8 cellular contexts compared by ENCODE assay signal in the genomic region with DNA sequence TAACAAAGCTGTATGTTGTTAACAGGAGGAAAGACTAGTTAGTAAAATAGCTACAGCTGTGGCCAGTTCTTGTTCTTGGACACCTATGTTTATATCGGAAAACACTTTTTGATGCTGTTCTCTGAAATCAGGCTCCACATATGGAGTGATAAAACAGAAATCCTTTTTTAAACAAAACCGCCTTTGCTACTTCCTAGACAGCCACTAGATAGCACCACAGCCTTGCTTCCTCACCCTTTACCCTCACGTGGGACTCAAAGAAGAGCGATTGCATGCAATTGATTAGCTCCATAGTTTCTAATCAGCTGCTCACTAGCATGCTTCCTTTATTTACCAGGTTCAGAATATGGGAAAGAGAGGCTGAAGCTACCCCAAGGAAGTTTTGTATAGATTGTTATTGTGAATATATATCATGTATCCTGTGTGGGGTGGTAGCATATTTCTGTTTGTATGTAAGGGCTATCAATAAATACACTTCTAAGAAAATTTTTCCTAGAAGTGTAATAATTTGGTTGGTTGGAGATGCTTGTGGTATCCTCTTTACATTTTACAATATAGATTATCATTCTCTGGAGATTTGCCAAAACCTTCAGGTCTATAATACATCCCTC. TPM values are rescaled to one million over a fixed set of nuclear protein-coding genes. Genes with fewer than 3 reads are reported as not detected.
A peak's percentile ranks its signal among the peaks of the same experiment; 100 is the strongest.
DNase-seq lines count a peak whose midpoint lies in the region; ATAC-seq, FAIRE-seq and TF ChIP-seq lines count a peak whose summit lies in the region.

No MANE protein-coding gene starts in this region.

- FAIRE-seq in endothelial cell of umbilical vein (lab: Jason Lieb, UNC): no peak

- H4K20me1 ChIP-seq in endothelial cell of umbilical vein (replicated peaks; ENCODE audit: control insufficient read depth, extremely low read depth, insufficient read depth, low read length): no peaks in the 10 kb centered on the region
- H4K20me1 ChIP-seq in osteoblast (ENCODE audit: insufficient read depth, low read length): no peaks in the 10 kb centered on the region

- dilution Hi-C loops in endothelial cell of umbilical vein (cut with MboI; ENCODE audit: extremely low pct_ligation_motif_present, low sequenced_read_pairs): no loop called here

- H2AFZ ChIP-seq in endothelial cell of umbilical vein (ENCODE audit: low read depth, low read length) (peak overlapping the region; percentile 68), osteoblast (ENCODE audit: low read length) (peak overlapping the region; percentile 14)

- peaks cover 1% of the 10 kb centered on the region for H3K4me1 ChIP-seq in endothelial cell of umbilical vein (ENCODE audit: control insufficient read depth, extremely low read depth, insufficient read depth, low read length)
- H3K4me1 ChIP-seq in osteoblast (ENCODE audit: insufficient read depth, low read length): peaks cover 3% of the 10 kb centered on the region

- TF ChIP-seq RAD21 in Ishikawa (IDR thresholded peaks at IDR 0.05; ENCODE audit: low read depth): peak; percentile 68

- no peak overlapping the region for H3K4me2 ChIP-seq in endothelial cell of umbilical vein (ENCODE audit: insufficient read depth, low read length)
- peak overlapping the region; percentile 34 for H3K4me2 ChIP-seq in osteoblast (ENCODE audit: insufficient read depth, low read length)

- no peak overlapping the region for H3K27ac ChIP-seq in RWPE1
- H3K27ac ChIP-seq in endothelial cell of umbilical vein (ENCODE audit: insufficient read depth, low read depth, low read length): no peak overlapping the region
- H3K27ac ChIP-seq in osteoblast (ENCODE audit: low read depth, low read length): no peak overlapping the region

- TF ChIP-seq EP300 in Ishikawa (IDR thresholded peaks at IDR 0.05; ENCODE audit: borderline replicate concordance): no peak

- TF ChIP-seq CTCF in RWPE1 (conservative IDR thresholded peaks at IDR 0.05; ENCODE audit: low read depth) (peak; percentile 79), endothelial cell of umbilical vein (IDR thresholded peaks at IDR 0.05; ENCODE audit: extremely low read depth in 1 of 2, insufficient read depth in 1 of 2, low read depth in 1 of 2, low read length in 2 of 2) (peak; percentile 19 to 33), osteoblast (IDR thresholded peaks at IDR 0.05; ENCODE audit: extremely low read depth, low read depth, low read length) (peak; percentile 71)

- H3K36me3 ChIP-seq in endothelial cell of umbilical vein (ENCODE audit: control insufficient read depth in 2 of 2, extremely low read depth in 1 of 2, insufficient read depth in 2 of 2, low read length in 2 of 2): no peaks in the 10 kb centered on the region
- no peaks in the 10 kb centered on the region for H3K36me3 ChIP-seq in osteoblast (ENCODE audit: insufficient read depth, low read length)

- H3K4me3 ChIP-seq in endothelial cell of umbilical vein (replicated peaks in 1 of 3; ENCODE audit: insufficient read depth in 1 of 3, low read depth in 1 of 3, low read length in 3 of 3) (no peak overlapping the region), osteoblast (ENCODE audit: insufficient read depth, low read length) (no peak overlapping the region)

- no peak for TF ChIP-seq POLR2A in endothelial cell of umbilical vein (IDR thresholded peaks at IDR 0.05; ENCODE audit: low read depth, low read length)

- H3K9me3 ChIP-seq in endothelial cell of umbilical vein (replicated peaks; ENCODE audit: control insufficient read depth, insufficient read depth, low read length) (no peaks in the 10 kb centered on the region), osteoblast (ENCODE audit: low read depth, low read length) (no peaks in the 10 kb centered on the region)

- no peak overlapping the region for H3K9ac ChIP-seq in endothelial cell of umbilical vein (replicated peaks; ENCODE audit: extremely low read depth, insufficient read depth, low read length)

- CTCF ChIA-PET in RWPE1 (lab: Yijun Ruan, JAX) (interaction anchor here (0.6 to 1.3 kb wide), 12 partner anchors 20 to 340 kb away, joined by 3 to 5 read pairs (median 3); a partner anchor contains a TSS), endothelial cell of umbilical vein (lab: Charles Lee) (interaction anchor here (0.6 to 3.2 kb wide), 23 partner anchors 9 to 351 kb away, joined by 3 to 65 read pairs (median 4); a partner anchor contains a TSS)

- no peaks in the 10 kb centered on the region for H3K9me1 ChIP-seq in endothelial cell of umbilical vein (replicated peaks; ENCODE audit: control insufficient read depth, extremely low read depth, insufficient read depth, low read length)

- no TSS peak for BruUV-seq in endothelial cell of umbilical vein (replicated peaks; lab: Mats Ljungman, UMichigan)

- intact Hi-C loops in endothelial cell of umbilical vein (cut with micrococcal nuclease): loop anchor here (1.0 to 2.0 kb wide), 5 partner anchors 15 to 303 kb away; no protein-coding TSS in a partner anchor

- H3K79me2 ChIP-seq in endothelial cell of umbilical vein (ENCODE audit: control insufficient read depth, insufficient read depth, low read length) (peaks cover 4% of the 10 kb centered on the region), osteoblast (ENCODE audit: insufficient read depth, low read length) (peaks cover 7% of the 10 kb centered on the region)

- H3K27me3 ChIP-seq in endothelial cell of umbilical vein (ENCODE audit: control insufficient read depth in 2 of 2, insufficient read depth in 2 of 2, low read length in 2 of 2) (no peaks in the 10 kb centered on the region), osteoblast (ENCODE audit: insufficient read depth, low read length) (no peaks in the 10 kb centered on the region)

- POLR2A ChIA-PET in RWPE1 (lab: Yijun Ruan, JAX; ENCODE audit: low non-redundant PET) (no interaction called here), endothelial cell of umbilical vein (lab: Charles Lee) (interaction anchor here (0.5 kb wide), 1 partner anchor 454 kb away, joined by 5 read pairs; no protein-coding TSS in a partner anchor)

- DNase-seq in DMS53 (lab: John Stamatoyannopoulos, UW) (peak; percentile 63), RWPE1 (ENCODE audit: low spot score) (peak; percentile 49), endothelial cell of umbilical vein (ENCODE audit: low read depth, low spot score) (peak; percentile 38), osteoblast (ENCODE audit: insufficient read length, low spot score, missing footprints) (peak; percentile 82), GDM1 (lab: John Stamatoyannopoulos, UW) (no peak)

- ATAC-seq in HG02970 (IDR thresholded peaks at IDR 0.05; ENCODE audit: low FRiP score, unreplicated experiment) (no peak), HG03095 (IDR thresholded peaks at IDR 0.05; ENCODE audit: unreplicated experiment) (no peak)

RNA-seq across cellular contexts. Expression of a gene that starts 4.3 kb away (rescaled TPM):
- total RNA-seq in endothelial cell of umbilical vein: 13.6 and 20.4 TPM in 2 replicates
- 5.3 and 7.5 TPM in 2 replicates for polyA plus RNA-seq in endothelial cell of umbilical vein
- polyA plus RNA-seq in endothelial cell of umbilical vein (2011; cell fraction: cytosol; rRNA removed): 6.5 and 7.5 TPM in 2 replicates
- 4.2 and 5.6 TPM in 2 replicates for polyA plus RNA-seq in endothelial cell of umbilical vein (2011; cell fraction: nucleus; rRNA removed)
- polyA plus RNA-seq in endothelial cell of umbilical vein (2012): 10.0 and 12.4 TPM in 2 replicates
- 5.0 and 5.6 TPM in 2 replicates for polyA minus RNA-seq in endothelial cell of umbilical vein
- polyA minus RNA-seq in endothelial cell of umbilical vein (2011; cell fraction: cytosol; rRNA and poly(A)+ RNA removed): 14.2 TPM
- 4.3 and 4.9 TPM in 2 replicates for polyA minus RNA-seq in endothelial cell of umbilical vein (2011; cell fraction: nucleus; rRNA and poly(A)+ RNA removed)
- 24.5 and 31.8 TPM in 2 replicates for total RNA-seq in osteoblast

RNA-seq across cellular contexts. Expression of a gene that starts 11.4 kb away (rescaled TPM):
- not detected in 2 replicates for total RNA-seq in endothelial cell of umbilical vein
- polyA plus RNA-seq in endothelial cell of umbilical vein: not detected in 2 replicates
- not detected in 2 replicates for polyA plus RNA-seq in endothelial cell of umbilical vein (2011; cell fraction: cytosol; rRNA removed)
- polyA plus RNA-seq in endothelial cell of umbilical vein (2011; cell fraction: nucleus; rRNA removed): not detected in 2 replicates
- not detected in 2 replicates for polyA plus RNA-seq in endothelial cell of umbilical vein (2012)
- polyA minus RNA-seq in endothelial cell of umbilical vein: not detected in 2 replicates
- polyA minus RNA-seq in endothelial cell of umbilical vein (2011; cell fraction: cytosol; rRNA and poly(A)+ RNA removed): not detected
- not detected in 2 replicates for polyA minus RNA-seq in endothelial cell of umbilical vein (2011; cell fraction: nucleus; rRNA and poly(A)+ RNA removed)
- not detected in 2 replicates for total RNA-seq in osteoblast

RNA-seq across cellular contexts. Expression of a gene that starts 34.0 kb away (rescaled TPM):
- not detected in 2 replicates for total RNA-seq in endothelial cell of umbilical vein
- not detected in 2 replicates for polyA plus RNA-seq in endothelial cell of umbilical vein
- polyA plus RNA-seq in endothelial cell of umbilical vein (2011; cell fraction: cytosol; rRNA removed): not detected in 2 replicates
- not detected in 2 replicates for polyA plus RNA-seq in endothelial cell of umbilical vein (2011; cell fraction: nucleus; rRNA removed)
- polyA plus RNA-seq in endothelial cell of umbilical vein (2012): not detected in 2 replicates
- not detected in 2 replicates for polyA minus RNA-seq in endothelial cell of umbilical vein
- polyA minus RNA-seq in endothelial cell of umbilical vein (2011; cell fraction: cytosol; rRNA and poly(A)+ RNA removed): not detected
- not detected in 2 replicates for polyA minus RNA-seq in endothelial cell of umbilical vein (2011; cell fraction: nucleus; rRNA and poly(A)+ RNA removed)
- under 0.01 and 0.36 TPM in 2 replicates for total RNA-seq in osteoblast

RNA-seq across cellular contexts. Expression of a gene that starts 42.8 kb away (rescaled TPM):
- total RNA-seq in endothelial cell of umbilical vein (not detected in 2 replicates), osteoblast (not detected in 2 replicates)
- not detected in 2 replicates for polyA plus RNA-seq in endothelial cell of umbilical vein
- polyA plus RNA-seq in endothelial cell of umbilical vein (2011; cell fraction: cytosol; rRNA removed): not detected in 2 replicates
- polyA plus RNA-seq in endothelial cell of umbilical vein (2011; cell fraction: nucleus; rRNA removed): not detected in 2 replicates
- not detected in 2 replicates for polyA plus RNA-seq in endothelial cell of umbilical vein (2012)
- not detected in 2 replicates for polyA minus RNA-seq in endothelial cell of umbilical vein
- not detected for polyA minus RNA-seq in endothelial cell of umbilical vein (2011; cell fraction: cytosol; rRNA and poly(A)+ RNA removed)
- polyA minus RNA-seq in endothelial cell of umbilical vein (2011; cell fraction: nucleus; rRNA and poly(A)+ RNA removed): not detected in 2 replicates

RNA-seq across cellular contexts. Expression of a gene that starts 44.0 kb away (rescaled TPM):
- 75.3 and 82.5 TPM in 2 replicates for total RNA-seq in endothelial cell of umbilical vein
- polyA plus RNA-seq in endothelial cell of umbilical vein: 54.9 and 70.2 TPM in 2 replicates
- polyA plus RNA-seq in endothelial cell of umbilical vein (2011; cell fraction: cytosol; rRNA removed): 57.2 and 61.4 TPM in 2 replicates
- polyA plus RNA-seq in endothelial cell of umbilical vein (2011; cell fraction: nucleus; rRNA removed): 42.6 and 43.4 TPM in 2 replicates
- polyA plus RNA-seq in endothelial cell of umbilical vein (2012): 63.1 and 73.1 TPM in 2 replicates
- polyA minus RNA-seq in endothelial cell of umbilical vein: 49.2 and 51.4 TPM in 2 replicates
- 42.6 TPM for polyA minus RNA-seq in endothelial cell of umbilical vein (2011; cell fraction: cytosol; rRNA and poly(A)+ RNA removed)
- polyA minus RNA-seq in endothelial cell of umbilical vein (2011; cell fraction: nucleus; rRNA and poly(A)+ RNA removed): 41.6 and 45.6 TPM in 2 replicates
- 142 and 164 TPM in 2 replicates for total RNA-seq in osteoblast

Comparison
In these comparisons a context has a peak if more than half of its experiments do, and no peak if none do; other contexts are left out.
1. CTCF ChIP-seq: peak in every context shown above with its lines; median percentile 79 in RWPE1; 71 in osteoblast; 26 in endothelial cell of umbilical vein.